Comparison of ENCODE assay signal across 7 cellular contexts in the genomic region with DNA sequence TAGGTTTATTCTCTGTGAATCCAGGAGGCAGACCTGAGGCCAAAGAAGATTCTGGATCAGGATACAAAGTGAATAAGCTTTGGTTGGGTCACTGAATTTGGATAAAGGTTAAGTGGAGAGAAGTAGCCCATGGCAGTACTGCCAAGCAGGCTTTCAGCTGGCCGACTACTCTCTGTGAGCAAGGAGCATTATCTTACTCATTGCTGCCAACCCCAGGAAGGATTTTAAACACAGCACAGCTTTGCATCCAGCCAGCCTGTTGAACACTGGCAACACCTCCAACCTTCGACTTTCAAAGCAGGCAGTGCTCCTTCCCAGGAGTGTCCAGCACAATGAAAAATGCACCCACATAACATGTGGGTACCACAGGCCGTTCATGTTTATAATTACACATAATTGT.
"Had no signal": no experiment of that assay in that cellular context is flagged by ENCODE, and none has a peak within 500 bp of the region (broad histone marks: within the 10 kb centered on the region; RNA-seq: fewer than 3 reads in every experiment).

No MANE protein-coding gene starts in this region.

- FAIRE-seq: H1, H54, HepG2 had no signal

- H3K27ac ChIP-seq: HL-60 had no signal

- ATAC-seq: GM23338, HepG2 had no signal

- DNase-seq: H9, HCEC 1CT had no signal

- H3K4me3 ChIP-seq: GM23338 had no signal
